In the genomic region with DNA sequence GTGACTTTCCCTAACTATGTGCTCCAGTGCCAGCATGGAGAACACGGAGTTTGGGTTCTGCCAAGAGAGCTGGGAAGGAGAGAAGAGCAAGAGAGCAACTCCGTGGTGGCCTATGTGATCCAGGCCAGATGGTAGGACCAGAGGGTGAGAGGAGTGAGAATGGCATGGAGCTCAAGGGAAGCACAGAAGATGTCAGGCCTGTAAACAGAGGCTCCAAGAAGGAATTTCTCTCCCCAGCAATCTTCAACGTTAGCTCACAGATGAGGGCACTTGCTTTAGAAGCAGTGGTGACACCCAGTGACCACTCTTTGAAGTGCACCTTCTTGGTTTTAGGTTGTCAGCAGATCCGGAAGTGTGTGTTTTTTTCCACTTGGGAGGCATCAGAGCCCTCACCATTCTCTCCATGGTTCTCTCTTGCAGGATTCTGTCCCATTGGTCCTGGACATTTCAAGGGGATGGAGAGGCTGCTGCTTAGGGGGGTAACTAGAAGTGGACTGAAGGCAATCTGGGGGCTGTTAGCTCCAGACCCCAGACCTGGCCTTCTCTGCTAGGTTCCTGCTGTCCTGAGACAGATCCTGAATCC, we compare ENCODE assay signal across 8 cellular contexts. TPM values are rescaled to one million over a fixed set of nuclear protein-coding genes. Genes with fewer than 3 reads are reported as not detected.
DNase-seq lines count a peak whose midpoint lies in the region; ATAC-seq and TF ChIP-seq lines count a peak whose summit lies in the region.

No MANE protein-coding gene starts in this region.

- H3K36me3 Mint-ChIP-seq in mesothelial cell of epicardium, result no peaks in the 10 kb centered on the region
- no peaks in the 10 kb centered on the region for H3K36me3 Mint-ChIP-seq in stimulated activated memory B cell treated with anti-CD40 and anti-IgM and Interleukin-4, amounts not matched to agents 10 μg/mL and 1 μg/mL and 100 μg/mL, for 72 hours

- ATAC-seq in HG02678 (IDR thresholded peaks at IDR 0.05; ENCODE audit: unreplicated experiment) (peak; percentile 60), HG03442 (IDR thresholded peaks at IDR 0.05; ENCODE audit: unreplicated experiment) (no peak)
- peak; percentile 78 for ATAC-seq in stimulated activated memory B cell treated with anti-CD40 and anti-IgM and Interleukin-4, amounts not matched to agents 10 μg/mL and 1 μg/mL and 100 μg/mL, for 72 hours

- peak; percentile 38 for DNase-seq in DMS79 treated with DMSO at 0.1 percent for 48 hours (lab: John Stamatoyannopoulos, UW)
- peak; percentile 36 to 68 for DNase-seq in NCI-H524 (lab: John Stamatoyannopoulos, UW)
- peak; percentile 67 to 79 for DNase-seq in activated CD4-positive, alpha-beta T cell treated with anti-CD3 and anti-CD28 coated beads, Interleukin-2, amount 50 U/mL, for 48 hours
- DNase-seq in epidermal melanocyte (ENCODE audit: insufficient read length, low spot score), result peak; percentile 75
- DNase-seq in mesothelial cell of epicardium (ENCODE audit: low spot score in 2 of 2, unreplicated experiment in 2 of 2), result peak in 1 of 2 experiments; percentile 75

- peak; percentile 75 for TF ChIP-seq CTCF in mesothelial cell of epicardium (IDR thresholded peaks at IDR 0.05; ENCODE audit: unreplicated experiment)

- H3K9me3 Mint-ChIP-seq in mesothelial cell of epicardium, result peaks cover 2% of the 10 kb centered on the region
- H3K9me3 Mint-ChIP-seq in stimulated activated memory B cell treated with anti-CD40 and anti-IgM and Interleukin-4, amounts not matched to agents 10 μg/mL and 1 μg/mL and 100 μg/mL, for 72 hours, result peaks cover 4% of the 10 kb centered on the region

- H3K27me3 Mint-ChIP-seq in mesothelial cell of epicardium (ENCODE audit: low read depth), result peaks cover 3% of the 10 kb centered on the region
- peaks cover 5% of the 10 kb centered on the region for H3K27me3 Mint-ChIP-seq in stimulated activated memory B cell treated with anti-CD40 and anti-IgM and Interleukin-4, amounts not matched to agents 10 μg/mL and 1 μg/mL and 100 μg/mL, for 72 hours

- peak overlapping the region; percentile 4 for H3K27ac Mint-ChIP-seq in mesothelial cell of epicardium
- peak overlapping the region; percentile 0 for H3K27ac Mint-ChIP-seq in stimulated activated memory B cell treated with anti-CD40 and anti-IgM and Interleukin-4, amounts not matched to agents 10 μg/mL and 1 μg/mL and 100 μg/mL, for 72 hours

- peaks cover 8% of the 10 kb centered on the region for H3K4me1 Mint-ChIP-seq in mesothelial cell of epicardium
- no peaks in the 10 kb centered on the region for H3K4me1 Mint-ChIP-seq in stimulated activated memory B cell treated with anti-CD40 and anti-IgM and Interleukin-4, amounts not matched to agents 10 μg/mL and 1 μg/mL and 100 μg/mL, for 72 hours

- no peak overlapping the region for H3K4me3 Mint-ChIP-seq in mesothelial cell of epicardium
- no peak overlapping the region for H3K4me3 Mint-ChIP-seq in stimulated activated memory B cell treated with anti-CD40 and anti-IgM and Interleukin-4, amounts not matched to agents 10 μg/mL and 1 μg/mL and 100 μg/mL, for 72 hours

RNA-seq across cellular contexts. Expression of a gene that starts 18.1 kb away (rescaled TPM):
- 205 to 216 TPM (median 206 TPM) in 3 replicates for total RNA-seq in mesothelial cell of epicardium

RNA-seq across cellular contexts. Expression of a gene that starts 33.0 kb away (rescaled TPM):
- 41.9 to 51.6 TPM (median 48.6 TPM) in 3 replicates for total RNA-seq in mesothelial cell of epicardium
